In genomic region chr11:70397336-70397982, GRCh38 we compare ENCODE assay signal across 2 cellular contexts.
TF ChIP-seq lines count a peak whose summit lies in the region.

No MANE protein-coding gene starts in this region.

TF ChIP-seq in K562, 482 proteins besides CTCF, POLR2A, EP300 and RAD21 (continues in another document):
- peak in 1 of 2 experiments; percentile 27; a peak in 2 of 4 replicates for TF ChIP-seq KDM1A (IDR thresholded peaks at IDR 0.05)
- TF ChIP-seq ZNF12 (CRISPR knock-in tag; IDR thresholded peaks at IDR 0.05): 0 out of 2 replicates have a peak, but pooled peaks have one; percentile 27
- no peak for TF ChIP-seq KLF13 (tag; IDR thresholded peaks at IDR 0.05; ENCODE audit: borderline replicate concordance, low read depth)
- TF ChIP-seq LCOR (CRISPR knock-in tag; IDR thresholded peaks at IDR 0.05): peak; percentile 59
- peak; percentile 74 to 85 for TF ChIP-seq FOXK2 (conservative IDR thresholded peaks at IDR 0.05 in 1 of 2, IDR thresholded peaks at IDR 0.05 in 1 of 2; ENCODE audit: low read depth in 2 of 2)
- TF ChIP-seq TBP (optimal IDR thresholded peaks at IDR 0.05; ENCODE audit: low read depth, low read length): peak; percentile 20
- 0 out of 2 replicates have a peak, but pooled peaks have one; percentile 30 for TF ChIP-seq ZFP91 (CRISPR knock-in tag; IDR thresholded peaks at IDR 0.05)
- no peak for TF ChIP-seq ZNF778 (CRISPR knock-in tag; IDR thresholded peaks at IDR 0.05)
- no peak for TF ChIP-seq POLR2G (IDR thresholded peaks at IDR 0.05; ENCODE audit: low read depth, low read length)
- peak; percentile 36; the same call in 1 of the 2 replicates for TF ChIP-seq GABPB1 (CRISPR knock-in tag; IDR thresholded peaks at IDR 0.05)
- TF ChIP-seq PHF20 (IDR thresholded peaks at IDR 0.05; ENCODE audit: partially characterized antibody): peak; percentile 53
- no peak for TF ChIP-seq TSHZ1 (CRISPR knock-in tag; IDR thresholded peaks at IDR 0.05)
- TF ChIP-seq ADNP (tag; IDR thresholded peaks at IDR 0.05): peak; percentile 85
- TF ChIP-seq THAP12 (CRISPR knock-in tag; IDR thresholded peaks at IDR 0.05): 0 out of 2 replicates have a peak, but pooled peaks have one; percentile 27
- no peak for TF ChIP-seq BRD4 (IDR thresholded peaks at IDR 0.05)
- no peak for TF ChIP-seq MCM2 (IDR thresholded peaks at IDR 0.05; ENCODE audit: low read depth)
- TF ChIP-seq ZBTB11 (CRISPR knock-in tag; IDR thresholded peaks at IDR 0.05): peak in 2 of 3 experiments; percentile 19 to 76; a peak in 2 of 6 replicates
- TF ChIP-seq RCOR1 (IDR thresholded peaks at IDR 0.05; ENCODE audit: borderline replicate concordance in 1 of 2, low read depth in 2 of 2, low read length in 2 of 2): peak; percentile 42 to 57; a peak in 2 of 4 replicates

TF ChIP-seq in HepG2, 621 proteins besides CTCF, POLR2A, EP300 and RAD21 (continues in another document):
- TF ChIP-seq TFDP2 (CRISPR knock-in tag; IDR thresholded peaks at IDR 0.05): no peak
- TF ChIP-seq HIVEP1 (CRISPR knock-in tag; IDR thresholded peaks at IDR 0.05): no peak
- TF ChIP-seq GZF1 (CRISPR knock-in tag; IDR thresholded peaks at IDR 0.05): no peak
- TF ChIP-seq KDM3A (CRISPR knock-in tag; IDR thresholded peaks at IDR 0.05; ENCODE audit: low read depth): 0 out of 2 replicates have a peak, but pooled peaks have one; percentile 16
- no peak for TF ChIP-seq TOPORS (CRISPR knock-in tag; IDR thresholded peaks at IDR 0.05)
- no peak for TF ChIP-seq CHD4 (IDR thresholded peaks at IDR 0.05; ENCODE audit: borderline replicate concordance, low read length)
- TF ChIP-seq ZNF775 (CRISPR knock-in tag; IDR thresholded peaks at IDR 0.05; ENCODE audit: borderline replicate concordance): no peak
- TF ChIP-seq ZEB1 (IDR thresholded peaks at IDR 0.05; ENCODE audit: insufficient replicate concordance, low read depth): peak; percentile 36
- no peak; the same call in 1 of the 2 replicates for TF ChIP-seq ZSCAN5A (CRISPR knock-in tag; IDR thresholded peaks at IDR 0.05; ENCODE audit: borderline replicate concordance)
- TF ChIP-seq ZNF251 (CRISPR knock-in tag; IDR thresholded peaks at IDR 0.05): no peak
- no peak for TF ChIP-seq ZNF614 (CRISPR knock-in tag; IDR thresholded peaks at IDR 0.05; ENCODE audit: borderline replicate concordance)
- 0 out of 2 replicates have a peak, but pooled peaks have one; percentile 5 for TF ChIP-seq ZNF274 (CRISPR knock-in tag; IDR thresholded peaks at IDR 0.05)
- TF ChIP-seq ZSCAN25 (CRISPR knock-in tag; IDR thresholded peaks at IDR 0.05): no peak
- TF ChIP-seq ATF1 (CRISPR knock-in tag; IDR thresholded peaks at IDR 0.05): no peak
- peak; percentile 50 for TF ChIP-seq ZMYM3 (CRISPR knock-in tag; IDR thresholded peaks at IDR 0.05)
- 0 out of 2 replicates have a peak, but pooled peaks have one; percentile 10 for TF ChIP-seq ZMYM2 (CRISPR knock-in tag; IDR thresholded peaks at IDR 0.05)
- 0 out of 2 replicates have a peak, but pooled peaks have one; percentile 41 for TF ChIP-seq ZNF607 (CRISPR knock-in tag; IDR thresholded peaks at IDR 0.05; ENCODE audit: borderline replicate concordance)
- TF ChIP-seq ISL2 (CRISPR knock-in tag; IDR thresholded peaks at IDR 0.05): 0 out of 2 replicates have a peak, but pooled peaks have one; percentile 4
- no peak for TF ChIP-seq SPEN (CRISPR knock-in tag; IDR thresholded peaks at IDR 0.05; ENCODE audit: low read depth)
- no peak for TF ChIP-seq ZXDC (CRISPR knock-in tag; IDR thresholded peaks at IDR 0.05)
- TF ChIP-seq ZHX1 (CRISPR knock-in tag; IDR thresholded peaks at IDR 0.05; ENCODE audit: low read depth): no peak
- TF ChIP-seq KMT2A (CRISPR knock-in tag; IDR thresholded peaks at IDR 0.05): no peak; the same call in 1 of the 2 replicates
- TF ChIP-seq ZNF326 (CRISPR knock-in tag; IDR thresholded peaks at IDR 0.05; ENCODE audit: borderline replicate concordance): no peak
- 0 out of 2 replicates have a peak, but pooled peaks have one; percentile 20 for TF ChIP-seq ZNF703 (CRISPR knock-in tag; IDR thresholded peaks at IDR 0.05; ENCODE audit: borderline replicate concordance)
- peak; percentile 12; the same call in 1 of the 2 replicates for TF ChIP-seq MIER3 (CRISPR knock-in tag; IDR thresholded peaks at IDR 0.05; ENCODE audit: borderline replicate concordance)
- no peak for TF ChIP-seq ZNF235 (CRISPR knock-in tag; IDR thresholded peaks at IDR 0.05; ENCODE audit: borderline replicate concordance)
- no peak for TF ChIP-seq CREM (IDR thresholded peaks at IDR 0.05)
- TF ChIP-seq CREM (CRISPR knock-in tag; IDR thresholded peaks at IDR 0.05): no peak
- TF ChIP-seq CAMTA2 (CRISPR knock-in tag; IDR thresholded peaks at IDR 0.05; ENCODE audit: borderline replicate concordance): no peak
- no peak for TF ChIP-seq PAXIP1 (CRISPR knock-in tag; conservative IDR thresholded peaks at IDR 0.05)
- no peak for TF ChIP-seq ZNF24 (IDR thresholded peaks at IDR 0.05)
- TF ChIP-seq IRF9 (CRISPR knock-in tag; IDR thresholded peaks at IDR 0.05; ENCODE audit: borderline replicate concordance): peak; percentile 2; the same call in 1 of the 2 replicates
- TF ChIP-seq MTF2 (CRISPR knock-in tag; IDR thresholded peaks at IDR 0.05; ENCODE audit: borderline replicate concordance): no peak
- no peak for TF ChIP-seq PATZ1 (CRISPR knock-in tag; IDR thresholded peaks at IDR 0.05)
- no peak for TF ChIP-seq ZSCAN29 (CRISPR knock-in tag; conservative IDR thresholded peaks at IDR 0.05)
- no peak for TF ChIP-seq ZSCAN22 (CRISPR knock-in tag; IDR thresholded peaks at IDR 0.05)
- no peak; the same call in 1 of the 2 replicates for TF ChIP-seq ZNF501 (CRISPR knock-in tag; IDR thresholded peaks at IDR 0.05)
- TF ChIP-seq SIX4 (CRISPR knock-in tag; IDR thresholded peaks at IDR 0.05): no peak
- TF ChIP-seq HMG20B (CRISPR knock-in tag; conservative IDR thresholded peaks at IDR 0.05): no peak
- TF ChIP-seq BRCA1 (CRISPR knock-in tag; IDR thresholded peaks at IDR 0.05): no peak
